ENCODE assay signal across 9 cellular contexts in genomic region chr19:18428173-18428836, GRCh38. TPM values are rescaled to one million over a fixed set of nuclear protein-coding genes. Genes with fewer than 3 reads are reported as not detected.
DNase-seq lines count a peak whose midpoint lies in the region; ATAC-seq and TF ChIP-seq lines count a peak whose summit lies in the region.
"Had no signal": no experiment of that assay in that cellular context is flagged by ENCODE, and none has a peak within 500 bp of the region (broad histone marks: within the 10 kb centered on the region; RNA-seq: fewer than 3 reads in every experiment).

No MANE protein-coding gene starts in this region.

- H3K9me3 Mint-ChIP-seq in CD4-positive, alpha-beta memory T cell: no peaks in the 10 kb centered on the region
- H3K9me3 Mint-ChIP-seq in brain: peaks cover 0 to 2% (median 0%) of the 10 kb centered on the region in 5 experiments
- no peaks in the 10 kb centered on the region for H3K9me3 Mint-ChIP-seq in natural killer cell

- H3K27ac ChIP-seq in CD4-positive, alpha-beta memory T cell (ENCODE audit: low read depth, low read length): peak overlapping the region; percentile 87

- peak overlapping the region; percentile 83 to 92 (median 89) for H3K27ac Mint-ChIP-seq in CD4-positive, alpha-beta memory T cell
- H3K27ac Mint-ChIP-seq in brain (peak overlapping the region in 4 of 5 experiments; percentile 48 to 88 (median 78)), natural killer cell (peak overlapping the region; percentile 81 to 97)

- intact Hi-C loops in CD4-positive, alpha-beta memory T cell (cut with micrococcal nuclease): no loop called here
- intact Hi-C loops in natural killer cell (cut with micrococcal nuclease): no loop called here

- peaks cover 0 to 3% of the 10 kb centered on the region in 2 donors for H3K36me3 Mint-ChIP-seq in CD4-positive, alpha-beta memory T cell
- H3K36me3 Mint-ChIP-seq in brain: no peaks in the 10 kb centered on the region
- no peaks in the 10 kb centered on the region for H3K36me3 Mint-ChIP-seq in natural killer cell

- no peaks in the 10 kb centered on the region for H3K9me3 ChIP-seq in CD4-positive, alpha-beta memory T cell (ENCODE audit: control insufficient read depth in 1 of 2, low read length in 2 of 2)
- H3K9me3 ChIP-seq: mucosa of descending colon had no signal

- no peak for TF ChIP-seq CTCF in brain (conservative IDR thresholded peaks at IDR 0.05)
- TF ChIP-seq CTCF in natural killer cell (IDR thresholded peaks at IDR 0.05): no peak

- H3K27me3 ChIP-seq in CD4-positive, alpha-beta memory T cell (ENCODE audit: insufficient read depth, low read length): no peaks in the 10 kb centered on the region

- POLR2A ChIA-PET in CD4-positive, alpha-beta memory T cell (lab: Charles Lee; ENCODE audit: partially characterized antibody): interaction anchor here (1.0 to 14.5 kb wide), 9 partner anchors 9 to 148 kb away, joined by 3 to 238 read pairs (median 5); partner anchors contain the start of genes ELL, ISYNA1, JUND and KXD1

- no peaks in the 10 kb centered on the region for H3K36me3 ChIP-seq in CD4-positive, alpha-beta memory T cell (ENCODE audit: insufficient read depth, low read length)

- no peak for DNase-seq in CD4-positive, alpha-beta memory T cell
- no peak for DNase-seq in natural killer cell
- DNase-seq in superior temporal gyrus (ENCODE audit: extremely low spot score): no peak
- no peak for DNase-seq in H4 (ENCODE audit: low spot score)
- DNase-seq in DMS153 treated with DMSO at 0.1 percent for 48 hours (lab: John Stamatoyannopoulos, UW; ENCODE audit: unreplicated experiment): no peak
- DNase-seq in HT-29 (ENCODE audit: low spot score): no peak

- H3K4me1 Mint-ChIP-seq in CD4-positive, alpha-beta memory T cell: peaks cover 18 to 55% (median 37%) of the 10 kb centered on the region in 4 donors
- H3K4me1 Mint-ChIP-seq in brain (peaks cover 51% of the 10 kb centered on the region), natural killer cell (peaks cover 14 to 41% of the 10 kb centered on the region in 2 donors)

- no peaks in the 10 kb centered on the region for H3K27me3 Mint-ChIP-seq in CD4-positive, alpha-beta memory T cell
- no peaks in the 10 kb centered on the region for H3K27me3 Mint-ChIP-seq in brain
- no peaks in the 10 kb centered on the region for H3K27me3 Mint-ChIP-seq in natural killer cell (ENCODE audit: low read depth in 2 of 2)

- H3K4me3 ChIP-seq in CD4-positive, alpha-beta memory T cell (ENCODE audit: low read length in 2 of 2): peak overlapping the region in 1 of 2 donors; percentile 49
- H3K4me3 ChIP-seq: mucosa of descending colon had no signal

- CTCF ChIA-PET in CD4-positive, alpha-beta memory T cell (lab: Charles Lee; ENCODE audit: partially characterized antibody): interaction anchor here (1.0 to 1.5 kb wide), 3 partner anchors 12 to 34 kb away, joined by 3 to 5 read pairs (median 3); no protein-coding TSS in a partner anchor

- H3K4me1 ChIP-seq in CD4-positive, alpha-beta memory T cell (ENCODE audit: insufficient read depth, low read length): peaks cover 74% of the 10 kb centered on the region

- peak; percentile 3 for ATAC-seq in HG03442 (IDR thresholded peaks at IDR 0.05; ENCODE audit: unreplicated experiment)
- ATAC-seq in natural killer cell: no peak

- peak overlapping the region in 7 of 8 donors; percentile 6 to 60 (median 32) for H3K4me3 Mint-ChIP-seq in CD4-positive, alpha-beta memory T cell
- H3K4me3 Mint-ChIP-seq in brain (peak overlapping the region in 3 of 5 experiments; percentile 20 to 59 (median 58)), natural killer cell (peak overlapping the region; percentile 61)

RNA-seq across cellular contexts. Expression of gene SSBP4, which starts 9.1 kb away (rescaled TPM):
- total RNA-seq in CD4-positive, alpha-beta memory T cell: 10 to 100 TPM; 71.3 to 73.4 TPM
- 100 to 1,000 TPM in 1 of 2 donors, 10 to 100 TPM in 1; 81.5 to 108 TPM for polyA plus RNA-seq in CD4-positive, alpha-beta memory T cell
- polyA plus RNA-seq in brain (ENCODE audit: insufficient read depth, low read depth, low replicate concordance): 93.3 TPM
- total RNA-seq in natural killer cell: 100 to 1,000 TPM; 137 to 169 (median 158) TPM
- total RNA-seq in H4 (2014; rRNA removed; shearing (Covaris generic)): 44.6 and 60.9 TPM in 2 replicates
- 78.0 and 87.1 TPM in 2 replicates for total RNA-seq in HT-29 (2014; rRNA removed; shearing (Covaris generic))

RNA-seq across cellular contexts. Expression of gene ISYNA1, which starts 9.6 kb away (rescaled TPM):
- 10 to 100 TPM; 37.1 to 43.2 TPM for total RNA-seq in CD4-positive, alpha-beta memory T cell
- 10 to 100 TPM; 27.5 to 36.3 TPM for polyA plus RNA-seq in CD4-positive, alpha-beta memory T cell
- polyA plus RNA-seq in brain (ENCODE audit: insufficient read depth, low read depth, low replicate concordance): 120 TPM
- total RNA-seq in natural killer cell: 10 to 100 TPM; 39.7 to 53.6 (median 40.1) TPM
- 0.33 and 0.45 TPM in 2 replicates for total RNA-seq in H4 (2014; rRNA removed; shearing (Covaris generic))
- total RNA-seq in HT-29 (2014; rRNA removed; shearing (Covaris generic)): 5.3 and 14.9 TPM in 2 replicates

RNA-seq across cellular contexts. Expression of gene LRRC25, which starts 30.9 kb away (rescaled TPM):
- total RNA-seq in CD4-positive, alpha-beta memory T cell: under 1 TPM; 0.73 to 0.91 TPM
- under 1 TPM in 1 of 2 donors, not detected in 1; 0.07 TPM for polyA plus RNA-seq in CD4-positive, alpha-beta memory T cell
- polyA plus RNA-seq in brain (ENCODE audit: insufficient read depth, low read depth, low replicate concordance): 0.83 TPM
- total RNA-seq in natural killer cell: 10 to 100 TPM in 2 of 3 donors, 1 to 10 TPM in 1; 3.9 to 28.2 (median 12.0) TPM
- total RNA-seq in H4 (2014; rRNA removed; shearing (Covaris generic)): 0.06 and 0.35 TPM in 2 replicates
- total RNA-seq in HT-29 (2014; rRNA removed; shearing (Covaris generic)): not detected in 2 replicates

RNA-seq across cellular contexts. Expression of gene GDF15, which starts 42.3 kb away (rescaled TPM):
- 1 to 10 TPM; 1.2 TPM for total RNA-seq in CD4-positive, alpha-beta memory T cell
- polyA plus RNA-seq in CD4-positive, alpha-beta memory T cell: not detected
- polyA plus RNA-seq in brain (ENCODE audit: insufficient read depth, low read depth, low replicate concordance): 5.2 TPM
- 1 to 10 TPM in 1 of 3 donors, under 1 TPM in 1, not detected in 1; 0.85 to 1.5 TPM for total RNA-seq in natural killer cell
- 376 and 378 TPM in 2 replicates for total RNA-seq in H4 (2014; rRNA removed; shearing (Covaris generic))
- total RNA-seq in HT-29 (2014; rRNA removed; shearing (Covaris generic)): 529 and 584 TPM in 2 replicates
